In the genomic region with DNA sequence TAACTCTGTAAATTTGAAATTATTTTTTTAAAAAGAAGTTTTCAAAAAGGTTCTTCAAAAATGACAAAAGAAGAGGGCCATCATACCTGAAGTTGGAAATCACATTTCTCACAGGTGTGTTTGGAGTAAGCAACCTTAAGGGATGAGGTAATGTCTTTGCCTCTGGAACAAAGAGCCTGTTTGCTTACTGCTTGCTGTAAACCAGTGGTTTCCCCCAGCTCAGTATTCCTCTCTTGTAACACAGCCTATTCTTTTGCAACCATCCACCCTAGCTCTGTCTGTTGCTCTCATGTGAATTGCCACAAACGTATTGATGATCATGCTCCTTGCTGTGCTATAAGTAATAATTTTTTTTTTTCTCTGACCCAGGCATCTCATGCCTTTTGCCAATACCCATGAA, we compare ENCODE assay signal across 15 cellular contexts. TPM values are rescaled to one million over a fixed set of nuclear protein-coding genes. Genes with fewer than 3 reads are reported as not detected.
DNase-seq lines count a peak whose midpoint lies in the region; ATAC-seq and TF ChIP-seq lines count a peak whose summit lies in the region.
"Had no signal": no experiment of that assay in that cellular context is flagged by ENCODE, and none has a peak within 500 bp of the region (broad histone marks: within the 10 kb centered on the region; RNA-seq: fewer than 3 reads in every experiment).

No MANE protein-coding gene starts in this region.

- no peaks in the 10 kb centered on the region for H3K27me3 ChIP-seq in HL-60 (ENCODE audit: insufficient read depth, poor library complexity, severe bottlenecking)
- no peaks in the 10 kb centered on the region for H3K27me3 ChIP-seq in endodermal cell (ENCODE audit: control insufficient read depth, insufficient read depth, low read length, poor library complexity, severe bottlenecking)
- H3K27me3 ChIP-seq: ascending aorta; BLaER1 treated with 17β-estradiol and CSF1 and Interleukin-3, amounts not matched to agents 10 nM and 100 nM had no signal

- H3K9me3 Mint-ChIP-seq in endodermal cell, result peaks cover 18% of the 10 kb centered on the region

- peak overlapping the region; percentile 27 for H3K9ac ChIP-seq in endodermal cell (ENCODE audit: extremely low read depth, low read length, poor library complexity, severe bottlenecking)
- H3K9ac ChIP-seq: BLaER1 treated with 17β-estradiol and CSF1 and Interleukin-3, amounts not matched to agents 10 nM and 100 nM; SK-N-SH had no signal

- peaks cover 17% of the 10 kb centered on the region for H3K9me3 ChIP-seq in endodermal cell (ENCODE audit: control insufficient read depth, low read length)
- no peaks in the 10 kb centered on the region for H3K9me3 ChIP-seq in mucosa of descending colon

- H3K4me1 Mint-ChIP-seq in endodermal cell, result peaks cover 11% of the 10 kb centered on the region
- H3K4me1 Mint-ChIP-seq: natural killer cell had no signal

- peak overlapping the region; percentile 80 for H3K27ac Mint-ChIP-seq in endodermal cell

- H3K27ac ChIP-seq in HL-60 (replicated peaks) (no peak overlapping the region), endodermal cell (ENCODE audit: low read depth, low read length) (no peak overlapping the region)
- H3K27ac ChIP-seq: ascending aorta; BLaER1 treated with 17β-estradiol and CSF1 and Interleukin-3, amounts not matched to agents 10 nM and 100 nM had no signal

- DNase-seq in HL-60 (ENCODE audit: low read depth in 1 of 2, low spot score in 1 of 2) (peak; percentile 10 to 63), NCI-H2029 (lab: John Stamatoyannopoulos, UW) (peak; percentile 10), endodermal cell (peak; percentile 53), mucosa of descending colon (no peak), NOMO-1 treated with dmso at 0.1 percent for 144 hours (lab: John Stamatoyannopoulos, UW; ENCODE audit: unreplicated experiment) (no peak)
- DNase-seq: activated gamma-delta T cell treated with Interleukin-2 at 50 U/mL for 16 hours, DMS53, head of caudate nucleus, natural killer cell, NCI-H2081 treated with DMSO at 0.1 percent for 48 hours, SK-N-SH had no signal

- H3K4me1 ChIP-seq in endodermal cell (ENCODE audit: control insufficient read depth, insufficient read depth, low read length) (no peaks in the 10 kb centered on the region), mucosa of descending colon (ENCODE audit: low read depth) (no peaks in the 10 kb centered on the region)
- H3K4me1 ChIP-seq: ascending aorta had no signal

- peaks cover 34% of the 10 kb centered on the region for H3K36me3 Mint-ChIP-seq in endodermal cell (ENCODE audit: low read depth)

- ATAC-seq in mucosa of descending colon, result peak; percentile 24
- ATAC-seq in HG03025 (IDR thresholded peaks at IDR 0.05; ENCODE audit: low FRiP score, unreplicated experiment), result no peak
- ATAC-seq in GM19452 (IDR thresholded peaks at IDR 0.05; ENCODE audit: unreplicated experiment), result no peak
- ATAC-seq: natural killer cell had no signal

- TF ChIP-seq CTCF in HL-60 (IDR thresholded peaks at IDR 0.05; ENCODE audit: insufficient read depth, low read length) (no peak), endodermal cell (conservative IDR thresholded peaks at IDR 0.05) (no peak), mucosa of descending colon (IDR thresholded peaks at IDR 0.05) (no peak)

- no peaks in the 10 kb centered on the region for H3K27me3 Mint-ChIP-seq in endodermal cell (ENCODE audit: insufficient read depth)

- intact Hi-C loops in mucosa of descending colon (cut with DNase I, micrococcal nuclease), result no loop called here

- H3K4me3 ChIP-seq in HL-60 (replicated peaks; ENCODE audit: insufficient read depth, low read length) (no peak overlapping the region), endodermal cell (ENCODE audit: low read length) (no peak overlapping the region), mucosa of descending colon (no peak overlapping the region)
- H3K4me3 ChIP-seq: ascending aorta; BLaER1 treated with 17β-estradiol and CSF1 and Interleukin-3, amounts not matched to agents 10 nM and 100 nM had no signal

- WGBS in endodermal cell (ENCODE audit: insufficient coverage in 1 of 2, insufficient read length in 1 of 2), 2 experiments, result 60% methylated on average over 1 of the region's 1 CpG; no CpG with 5 or more reads in 1 of the 2 experiments

- H3K36me3 ChIP-seq in endodermal cell (ENCODE audit: control insufficient read depth, insufficient read depth, low read length) (peaks cover 16% of the 10 kb centered on the region), mucosa of descending colon (ENCODE audit: low read depth) (no peaks in the 10 kb centered on the region)

- no peak overlapping the region for H3K4me3 Mint-ChIP-seq in endodermal cell
- H3K4me3 Mint-ChIP-seq: natural killer cell had no signal

RNA-seq across cellular contexts. Expression of a gene that starts 38.1 kb away (rescaled TPM):
- 10 to 100 TPM; 27.6 to 30.6 TPM for total RNA-seq in endodermal cell
- polyA plus RNA-seq in endodermal cell (2013, experiment 1 of 2), result 30.6 TPM
- 30.3 TPM for polyA plus RNA-seq in endodermal cell (2013, experiment 2 of 2)
- total RNA-seq in mucosa of descending colon, result 10 to 100 TPM; 25.7 to 38.8 (median 27.3) TPM
- total RNA-seq: ascending aorta had no signal

RNA-seq across cellular contexts. Expression of a gene that starts 48.5 kb away (rescaled TPM):
- total RNA-seq in endodermal cell (10 to 100 TPM in 1 of 2 donors, 1 to 10 TPM in 1; 9.9 to 14.1 TPM), mucosa of descending colon (100 to 1,000 TPM; 127 to 243 (median 212) TPM)
- polyA plus RNA-seq in endodermal cell (2013, experiment 1 of 2), result 8.0 TPM
- 4.4 TPM for polyA plus RNA-seq in endodermal cell (2013, experiment 2 of 2)

RNA-seq across cellular contexts. Expression of a gene that starts 50.0 kb away (rescaled TPM):
- 100 to 1,000 TPM; 119 to 128 TPM for total RNA-seq in endodermal cell
- polyA plus RNA-seq in endodermal cell (2013, experiment 1 of 2), result 233 TPM
- 219 TPM for polyA plus RNA-seq in endodermal cell (2013, experiment 2 of 2)
- 100 to 1,000 TPM in 2 of 3 donors, 10 to 100 TPM in 1; 97.9 to 192 (median 132) TPM for total RNA-seq in mucosa of descending colon

Comparison
In these comparisons a context has a peak if more than half of its experiments do, and no peak if none do; other contexts are left out.
1. DNase-seq: peak in HL-60 (2 of 2), NCI-H2029 (single experiment) and endodermal cell (single experiment); none in mucosa of descending colon (0 of 3) and NOMO-1 treated with dmso at 0.1 percent for 144 hours (single experiment).
2. RNA of a gene that starts 48.5 kb away (total RNA-seq): 127 to 243 TPM in mucosa of descending colon; 9.9 to 14.1 TPM in endodermal cell; every median in the first group is over 4 times any median in the second.